Comparison of ENCODE assay signal across 8 cellular contexts in the genomic region with DNA sequence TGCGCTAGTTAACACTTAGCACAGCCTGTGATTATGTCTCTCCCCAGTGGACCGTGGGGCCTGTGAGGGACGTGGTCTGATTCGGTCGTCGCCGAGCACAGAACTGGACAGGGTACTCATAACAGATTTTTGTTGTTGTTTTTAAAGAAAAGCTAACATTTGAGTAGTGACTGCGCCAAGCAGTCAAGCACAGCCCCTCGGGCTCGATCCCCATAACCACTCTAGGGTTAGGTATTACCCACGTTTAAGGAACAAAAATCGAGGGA. TPM values are rescaled to one million over a fixed set of nuclear protein-coding genes. Genes with fewer than 3 reads are reported as not detected.
DNase-seq lines count a peak whose midpoint lies in the region; ATAC-seq lines count a peak whose summit lies in the region.

No MANE protein-coding gene starts in this region.

- peaks cover 7% of the 10 kb centered on the region for H3K27me3 Mint-ChIP-seq in T-helper 2 cell treated with Interferon-gamma antibody and Interleukin-4, amounts not matched to agents 5 μg/mL and 100 μg/mL, for 36 hours (ENCODE audit: low read depth)
- no peaks in the 10 kb centered on the region for H3K27me3 Mint-ChIP-seq in activated naive CD8-positive, alpha-beta T cell treated with anti-CD3 and anti-CD28 coated beads, Interleukin-2, amount 50 U/mL, for 24 hours

- no peak for ATAC-seq in activated naive CD8-positive, alpha-beta T cell treated with anti-CD3 and anti-CD28 coated beads, Interleukin-2, amount 50 U/mL, for 24 hours

- peaks cover 32% of the 10 kb centered on the region for H3K4me1 Mint-ChIP-seq in T-helper 2 cell treated with Interferon-gamma antibody and Interleukin-4, amounts not matched to agents 5 μg/mL and 100 μg/mL, for 36 hours (ENCODE audit: low read depth)
- H3K4me1 Mint-ChIP-seq in activated naive CD8-positive, alpha-beta T cell treated with anti-CD3 and anti-CD28 coated beads, Interleukin-2, amount 50 U/mL, for 24 hours = peaks cover 49% of the 10 kb centered on the region

- H3K4me3 Mint-ChIP-seq in T-helper 2 cell treated with Interferon-gamma antibody and Interleukin-4, amounts not matched to agents 5 μg/mL and 100 μg/mL, for 36 hours = peak overlapping the region; percentile 91
- H3K4me3 Mint-ChIP-seq in activated naive CD8-positive, alpha-beta T cell treated with anti-CD3 and anti-CD28 coated beads, Interleukin-2, amount 50 U/mL, for 24 hours = peak overlapping the region; percentile 84

- peak overlapping the region; percentile 97 for H3K27ac Mint-ChIP-seq in T-helper 2 cell treated with Interferon-gamma antibody and Interleukin-4, amounts not matched to agents 5 μg/mL and 100 μg/mL, for 36 hours
- no peak overlapping the region for H3K27ac Mint-ChIP-seq in activated naive CD8-positive, alpha-beta T cell treated with anti-CD3 and anti-CD28 coated beads, Interleukin-2, amount 50 U/mL, for 24 hours

- H3K27me3 ChIP-seq in layer of hippocampus (ENCODE audit: control insufficient read depth, insufficient read depth, low read length) = no peaks in the 10 kb centered on the region

- H3K27ac ChIP-seq in layer of hippocampus (ENCODE audit: low read depth, low read length) (peak overlapping the region; percentile 100), temporal lobe (ENCODE audit: low read depth, low read length) (peak overlapping the region; percentile 99)

- DNase-seq in T-helper 2 cell treated with Interferon-gamma antibody and Interleukin-4, amounts not matched to agents 5 μg/mL and 100 μg/mL, for 36 hours (ENCODE audit: low spot score) = no peak
- DNase-seq in T-helper 2 cell (no peak), NCI-H446 (lab: John Stamatoyannopoulos, UW) (no peak), middle frontal gyrus (ENCODE audit: extremely low spot score, low spot score) (no peak), kidney glomerular epithelial cell (lab: John Stamatoyannopoulos, UW) (no peak)
- DNase-seq in activated naive CD8-positive, alpha-beta T cell treated with anti-CD3 and anti-CD28 coated beads, Interleukin-2, amount 50 U/mL, for 24 hours = no peak

- peaks cover 5% of the 10 kb centered on the region for H3K36me3 Mint-ChIP-seq in T-helper 2 cell treated with Interferon-gamma antibody and Interleukin-4, amounts not matched to agents 5 μg/mL and 100 μg/mL, for 36 hours (ENCODE audit: low read depth)
- H3K36me3 Mint-ChIP-seq in activated naive CD8-positive, alpha-beta T cell treated with anti-CD3 and anti-CD28 coated beads, Interleukin-2, amount 50 U/mL, for 24 hours (ENCODE audit: low read depth) = peaks cover 7% of the 10 kb centered on the region

- H3K9me3 Mint-ChIP-seq in T-helper 2 cell treated with Interferon-gamma antibody and Interleukin-4, amounts not matched to agents 5 μg/mL and 100 μg/mL, for 36 hours = peaks cover 8% of the 10 kb centered on the region
- peaks cover 9% of the 10 kb centered on the region for H3K9me3 Mint-ChIP-seq in activated naive CD8-positive, alpha-beta T cell treated with anti-CD3 and anti-CD28 coated beads, Interleukin-2, amount 50 U/mL, for 24 hours

RNA-seq across cellular contexts. Expression of a gene that starts 0.8 kb away (rescaled TPM):
- total RNA-seq in temporal lobe = 84.8 TPM

RNA-seq across cellular contexts. Expression of a gene that starts 17.2 kb away (rescaled TPM):
- 10.6 TPM for total RNA-seq in temporal lobe

RNA-seq across cellular contexts. Expression of a gene that starts 27.0 kb away (rescaled TPM):
- total RNA-seq in temporal lobe = 2.5 TPM

RNA-seq across cellular contexts. Expression of a gene that starts 27.3 kb away (rescaled TPM):
- total RNA-seq in temporal lobe = 10.6 TPM

RNA-seq across cellular contexts. Expression of a gene that starts 32.1 kb away (rescaled TPM):
- total RNA-seq in temporal lobe = 19.2 TPM
